Comparison of ENCODE assay signal across 5 cellular contexts in genomic region chr3:107803170-107803569, GRCh38.
"Had no signal": no experiment of that assay in that cellular context is flagged by ENCODE, and none has a peak within 500 bp of the region (broad histone marks: within the 10 kb centered on the region; RNA-seq: fewer than 3 reads in every experiment).

No MANE protein-coding gene starts in this region.

- H3K27ac ChIP-seq: GM23248 had no signal

- DNase-seq: GM23248, H9, HCEC 1CT, IMR-90 had no signal

- H3K4me3 Mint-ChIP-seq: H9 had no signal

- ATAC-seq: K562 had no signal

- H3K4me3 ChIP-seq: GM23248, K562 had no signal

- H3K9me3 Mint-ChIP-seq: H9 had no signal
